Comparison of ENCODE assay signal across 1 cellular context in the genomic region with DNA sequence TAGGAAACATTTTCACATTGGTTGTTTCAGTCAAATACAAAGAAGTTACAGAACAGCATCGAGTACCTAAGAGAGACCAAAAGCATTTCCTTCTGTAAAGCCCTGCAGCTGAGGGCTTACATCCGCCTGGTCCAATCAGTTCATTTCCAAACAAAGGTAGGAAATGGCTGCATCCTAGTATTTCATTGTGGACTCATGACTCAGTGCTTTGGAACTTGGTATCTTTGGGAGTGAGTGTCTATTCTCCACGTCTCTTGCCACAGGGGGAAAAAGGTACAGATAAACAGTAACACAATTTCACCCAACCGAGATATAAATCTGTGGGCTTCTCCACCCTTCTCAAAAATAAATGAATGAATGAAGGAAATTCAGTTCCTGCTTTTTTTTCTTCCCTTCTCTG.
TF ChIP-seq lines count a peak whose summit lies in the region.

No MANE protein-coding gene starts in this region.

TF ChIP-seq in SK-N-SH treated with all-trans-retinoic acid at 6 μM for 48 hours, 23 proteins besides CTCF, POLR2A, EP300 and RAD21 (continued from another document):
- TF ChIP-seq, protein P1, sequence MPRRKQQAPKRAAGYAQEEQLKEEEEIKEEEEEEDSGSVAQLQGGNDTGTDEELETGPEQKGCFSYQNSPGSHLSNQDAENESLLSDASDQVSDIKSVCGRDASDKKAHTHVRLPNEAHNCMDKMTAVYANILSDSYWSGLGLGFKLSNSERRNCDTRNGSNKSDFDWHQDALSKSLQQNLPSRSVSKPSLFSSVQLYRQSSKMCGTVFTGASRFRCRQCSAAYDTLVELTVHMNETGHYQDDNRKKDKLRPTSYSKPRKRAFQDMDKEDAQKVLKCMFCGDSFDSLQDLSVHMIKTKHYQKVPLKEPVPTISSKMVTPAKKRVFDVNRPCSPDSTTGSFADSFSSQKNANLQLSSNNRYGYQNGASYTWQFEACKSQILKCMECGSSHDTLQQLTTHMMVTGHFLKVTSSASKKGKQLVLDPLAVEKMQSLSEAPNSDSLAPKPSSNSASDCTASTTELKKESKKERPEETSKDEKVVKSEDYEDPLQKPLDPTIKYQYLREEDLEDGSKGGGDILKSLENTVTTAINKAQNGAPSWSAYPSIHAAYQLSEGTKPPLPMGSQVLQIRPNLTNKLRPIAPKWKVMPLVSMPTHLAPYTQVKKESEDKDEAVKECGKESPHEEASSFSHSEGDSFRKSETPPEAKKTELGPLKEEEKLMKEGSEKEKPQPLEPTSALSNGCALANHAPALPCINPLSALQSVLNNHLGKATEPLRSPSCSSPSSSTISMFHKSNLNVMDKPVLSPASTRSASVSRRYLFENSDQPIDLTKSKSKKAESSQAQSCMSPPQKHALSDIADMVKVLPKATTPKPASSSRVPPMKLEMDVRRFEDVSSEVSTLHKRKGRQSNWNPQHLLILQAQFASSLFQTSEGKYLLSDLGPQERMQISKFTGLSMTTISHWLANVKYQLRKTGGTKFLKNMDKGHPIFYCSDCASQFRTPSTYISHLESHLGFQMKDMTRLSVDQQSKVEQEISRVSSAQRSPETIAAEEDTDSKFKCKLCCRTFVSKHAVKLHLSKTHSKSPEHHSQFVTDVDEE (CRISPR knock-in tag; IDR thresholded peaks at IDR 0.05): no peak
- no peak for TF ChIP-seq ZFP30 (CRISPR knock-in tag; IDR thresholded peaks at IDR 0.05)
- no peak for TF ChIP-seq TCF4 (CRISPR knock-in tag; IDR thresholded peaks at IDR 0.05; ENCODE audit: borderline replicate concordance)
- no peak for TF ChIP-seq ZNF565 (CRISPR knock-in tag; conservative IDR thresholded peaks at IDR 0.05; ENCODE audit: low read depth)
- TF ChIP-seq PPARA (CRISPR knock-in tag; IDR thresholded peaks at IDR 0.05; ENCODE audit: borderline replicate concordance): no peak
- TF ChIP-seq, protein P2, sequence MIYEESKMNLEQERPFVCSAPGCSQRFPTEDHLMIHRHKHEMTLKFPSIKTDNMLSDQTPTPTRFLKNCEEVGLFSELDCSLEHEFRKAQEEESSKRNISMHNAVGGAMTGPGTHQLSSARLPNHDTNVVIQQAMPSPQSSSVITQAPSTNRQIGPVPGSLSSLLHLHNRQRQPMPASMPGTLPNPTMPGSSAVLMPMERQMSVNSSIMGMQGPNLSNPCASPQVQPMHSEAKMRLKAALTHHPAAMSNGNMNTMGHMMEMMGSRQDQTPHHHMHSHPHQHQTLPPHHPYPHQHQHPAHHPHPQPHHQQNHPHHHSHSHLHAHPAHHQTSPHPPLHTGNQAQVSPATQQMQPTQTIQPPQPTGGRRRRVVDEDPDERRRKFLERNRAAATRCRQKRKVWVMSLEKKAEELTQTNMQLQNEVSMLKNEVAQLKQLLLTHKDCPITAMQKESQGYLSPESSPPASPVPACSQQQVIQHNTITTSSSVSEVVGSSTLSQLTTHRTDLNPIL (CRISPR knock-in tag; IDR thresholded peaks at IDR 0.05; ENCODE audit: low read depth): no peak
- TF ChIP-seq ZNF8 (CRISPR knock-in tag; IDR thresholded peaks at IDR 0.05): no peak
